Comparison of ENCODE assay signal across 15 cellular contexts in the genomic region with DNA sequence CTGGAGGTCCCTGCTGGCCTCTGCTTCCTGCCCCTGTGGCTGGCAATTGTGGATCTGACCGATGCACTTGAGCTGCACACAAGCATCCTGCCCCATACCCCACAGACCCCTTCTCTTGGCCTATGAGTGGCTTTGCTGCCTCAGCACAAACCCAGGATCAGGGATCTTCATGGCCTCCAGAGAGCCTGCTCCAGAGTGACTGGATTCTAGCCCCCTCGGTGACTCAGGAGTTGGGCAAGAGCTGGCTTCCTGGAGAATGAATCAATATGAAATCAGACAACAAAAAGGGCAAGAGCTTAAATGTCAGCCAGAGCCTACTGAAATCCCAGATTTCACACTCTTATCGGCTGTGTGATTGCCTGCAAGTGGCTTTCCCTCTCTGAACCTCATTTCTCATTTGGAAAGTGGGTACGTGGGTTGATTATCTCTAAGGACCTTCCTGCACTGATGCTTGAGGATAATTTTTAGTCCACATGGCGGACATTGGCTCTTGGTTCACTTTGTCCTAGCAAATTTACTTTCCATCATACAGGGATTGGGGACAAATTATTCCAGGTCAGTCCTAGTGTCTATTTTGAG.
DNase-seq lines count a peak whose midpoint lies in the region; ATAC-seq, FAIRE-seq and TF ChIP-seq lines count a peak whose summit lies in the region.
"Had no signal": no experiment of that assay in that cellular context is flagged by ENCODE, and none has a peak within 500 bp of the region (broad histone marks: within the 10 kb centered on the region; RNA-seq: fewer than 3 reads in every experiment).

No MANE protein-coding gene starts in this region.

- ATAC-seq in HG03439 (IDR thresholded peaks at IDR 0.05; ENCODE audit: unreplicated experiment) = no peak

- H3K9me1 ChIP-seq in keratinocyte (ENCODE audit: control insufficient read depth, extremely low read depth, insufficient read depth, low read length) = no peaks in the 10 kb centered on the region

- H3K27me3 ChIP-seq in ACC112 (ENCODE audit: insufficient read depth, low read length) (no peaks in the 10 kb centered on the region), keratinocyte (ENCODE audit: control insufficient read depth, extremely low read depth, insufficient read depth, low read length) (no peaks in the 10 kb centered on the region)

- CTCF ChIA-PET in OCI-LY7 (lab: Charles Lee; ENCODE audit: unreplicated experiment) = no interaction called here

- no TSS peak for BruUV-seq in OCI-LY7 (replicated peaks; lab: Mats Ljungman, UMichigan)

- POLR2A ChIA-PET in OCI-LY7 (lab: Charles Lee) = no interaction called here

- peak overlapping the region; percentile 88 for H3K27ac ChIP-seq in ACC112 (ENCODE audit: low read depth, low read length)
- H3K27ac ChIP-seq in keratinocyte (ENCODE audit: control insufficient read depth, insufficient read depth, low read length) = peak overlapping the region; percentile 39
- no peak overlapping the region for H3K27ac ChIP-seq in OCI-LY7 (ENCODE audit: low read depth, low read length, poor library complexity, severe bottlenecking)

- FAIRE-seq in keratinocyte (lab: Jason Lieb, UNC) = peak; percentile 93
- FAIRE-seq: GM19239 had no signal

- H3K9me2 ChIP-seq in OCI-LY7 (ENCODE audit: insufficient read depth, low read length) = no peaks in the 10 kb centered on the region

- H3K79me2 ChIP-seq in ACC112 (ENCODE audit: control insufficient read depth, insufficient read depth, low read length, unreplicated experiment) (no peaks in the 10 kb centered on the region), keratinocyte (ENCODE audit: control insufficient read depth, insufficient read depth, low read length) (no peaks in the 10 kb centered on the region), OCI-LY7 (ENCODE audit: insufficient read depth, low read depth, low read length) (no peaks in the 10 kb centered on the region)

- DNase-seq in HPDE6-E6E7 (ENCODE audit: extremely low spot score) (peak; percentile 59), amniotic stem cell (lab: John Stamatoyannopoulos, UW) (peak; percentile 87), keratinocyte (ENCODE audit: low read depth, low spot score) (peak; percentile 54), NCI-H2227 (lab: John Stamatoyannopoulos, UW; ENCODE audit: unreplicated experiment) (no peak), COLO668 (lab: John Stamatoyannopoulos, UW; ENCODE audit: unreplicated experiment) (no peak), OCI-LY7 (ENCODE audit: low spot score) (no peak)
- DNase-seq: activated CD4-positive, alpha-beta T cell treated with anti-CD3 and anti-CD28 coated beads for 1 hour; activated effector memory CD4-positive, alpha-beta T cell treated with Interleukin-2 at 50 U/mL for 16 hours; NCI-H2081; RPMI8226; stimulated activated CD4-positive, alpha-beta T cell treated with anti-CD3 and anti-CD28 coated beads, Interleukin-4, amount 100 ng/mL, for 1 hour; substantia nigra had no signal

- H3K9me3 ChIP-seq in keratinocyte (ENCODE audit: control insufficient read depth, low read depth, low read length) = no peaks in the 10 kb centered on the region
- H3K9me3 ChIP-seq in OCI-LY7 (ENCODE audit: low read length) = no peaks in the 10 kb centered on the region

- intact Hi-C loops in OCI-LY7 (cut with micrococcal nuclease; ENCODE audit: unreplicated experiment) = no loop called here

- H3K4me3 ChIP-seq in ACC112 (ENCODE audit: low read depth, low read length) (peak overlapping the region; percentile 39), keratinocyte (ENCODE audit: control insufficient read depth in 2 of 3, extremely low read depth in 1 of 3, insufficient read depth in 2 of 3, low read depth in 1 of 3, low read length in 3 of 3) (peak overlapping the region in 1 of 3 experiments; percentile 3), OCI-LY7 (ENCODE audit: low read depth, low read length, poor library complexity, severe bottlenecking) (no peak overlapping the region)

- H3K4me1 ChIP-seq in ACC112 (ENCODE audit: control insufficient read depth, insufficient read depth, low read length, unreplicated experiment) (peaks cover 21% of the 10 kb centered on the region), keratinocyte (ENCODE audit: control insufficient read depth, extremely low read depth, insufficient read depth, low read length) (peaks cover 13% of the 10 kb centered on the region), OCI-LY7 (ENCODE audit: insufficient read depth, low read length, poor library complexity, severe bottlenecking) (no peaks in the 10 kb centered on the region)

- no peaks in the 10 kb centered on the region for H4K20me1 ChIP-seq in keratinocyte (ENCODE audit: control insufficient read depth, extremely low read depth, insufficient read depth, low read length)
- no peaks in the 10 kb centered on the region for H4K20me1 ChIP-seq in OCI-LY7 (ENCODE audit: insufficient read depth, low read length)

- H3K4me2 ChIP-seq in keratinocyte (ENCODE audit: control insufficient read depth, extremely low read depth, insufficient read depth, low read depth, low read length) (peak overlapping the region; percentile 62), OCI-LY7 (ENCODE audit: low read length) (no peak overlapping the region)

- H3K9ac ChIP-seq in keratinocyte (ENCODE audit: control insufficient read depth, extremely low read depth, insufficient read depth, low read length) = peak overlapping the region; percentile 29

- H2AFZ ChIP-seq in ACC112 (ENCODE audit: low read length, unreplicated experiment) = peak overlapping the region; percentile 33
- peak overlapping the region; percentile 55 for H2AFZ ChIP-seq in keratinocyte (ENCODE audit: control insufficient read depth, low read length)
- H2AFZ ChIP-seq in OCI-LY7 (ENCODE audit: low read length) = no peak overlapping the region

- H3K36me3 ChIP-seq in ACC112 (ENCODE audit: insufficient read depth, low read length) (no peaks in the 10 kb centered on the region), keratinocyte (ENCODE audit: control insufficient read depth in 2 of 2, extremely low read depth in 1 of 2, insufficient read depth in 2 of 2, low read length in 2 of 2) (no peaks in the 10 kb centered on the region), OCI-LY7 (ENCODE audit: insufficient read depth, low read length) (no peaks in the 10 kb centered on the region)

- TF ChIP-seq CTCF in keratinocyte (optimal IDR thresholded peaks at IDR 0.05 in 1 of 3, IDR thresholded peaks at IDR 0.05 in 1 of 3, conservative IDR thresholded peaks at IDR 0.05 in 1 of 3; ENCODE audit: extremely low read depth in 1 of 3, insufficient read depth in 2 of 3, low read length in 3 of 3) (no peak), OCI-LY7 (conservative IDR thresholded peaks at IDR 0.05; ENCODE audit: low read length) (no peak)

- dilution Hi-C loops in keratinocyte (cut with MboI; ENCODE audit: extremely low pct_ligation_motif_present, low sequenced_read_pairs) = no loop called here

Comparison
In these comparisons a context has a peak if more than half of its experiments do, and no peak if none do; other contexts are left out.
1. DNase-seq: peak in HPDE6-E6E7 (single experiment), amniotic stem cell (single experiment) and keratinocyte (single experiment); none in NCI-H2227 (single experiment), COLO668 (single experiment) and OCI-LY7 (single experiment).